8 cellular contexts compared by ENCODE assay signal in genomic region chr15:34584321-34584668, GRCh38. TPM values are rescaled to one million over a fixed set of nuclear protein-coding genes. Genes with fewer than 3 reads are reported as not detected.
DNase-seq lines count a peak whose midpoint lies in the region; ATAC-seq, FAIRE-seq and TF ChIP-seq lines count a peak whose summit lies in the region.

No MANE protein-coding gene starts in this region.

- H3K27ac ChIP-seq in A549 = peak overlapping the region; percentile 80 to 87
- no peak overlapping the region; the same call in 1 of the 2 replicates for H3K27ac ChIP-seq in HEK293 (ENCODE audit: extremely low read depth, low read depth, low read length)
- peak overlapping the region; percentile 79 for H3K27ac ChIP-seq in GM12878 (ENCODE audit: control insufficient read depth, insufficient read depth)
- H3K27ac ChIP-seq in mucosa of rectum (ENCODE audit: low read depth in 2 of 2, low read length in 2 of 2) = no peak overlapping the region

- CTCF ChIA-PET in A549 (lab: Yijun Ruan, JAX) = interaction anchor here (1.4 kb wide), 1 partner anchor 523 kb away, joined by 3 read pairs; no protein-coding TSS in a partner anchor
- CTCF ChIA-PET in HEK293 (lab: Yijun Ruan, JAX) = no interaction called here
- CTCF ChIA-PET in GM12878 (lab: Yijun Ruan, JAX) = interaction anchor here (0.6 to 1.3 kb wide), 3 partner anchors 218 to 483 kb away, joined by 3 to 5 read pairs (median 4); partner anchors contain the start of gene LPCAT4

- TF ChIP-seq RAD21 in A549 (conservative IDR thresholded peaks at IDR 0.05 in 1 of 2, IDR thresholded peaks at IDR 0.05 in 1 of 2) = no peak
- no peak for TF ChIP-seq RAD21 in GM12878 (IDR thresholded peaks at IDR 0.05; ENCODE audit: insufficient read depth, low read depth, low read length)

- RAD21 ChIA-PET in GM12878 (lab: Charles Lee; ENCODE audit: unreplicated experiment) = no interaction called here

- H3K79me2 ChIP-seq in GM12878 (ENCODE audit: control insufficient read depth, insufficient read depth, low read length) = peaks cover 37% of the 10 kb centered on the region

- peak overlapping the region; percentile 97 for H3K4me3 ChIP-seq in A549
- peak overlapping the region; percentile 66 for H3K4me3 ChIP-seq in HEK293 (ENCODE audit: low read depth, low read length)
- H3K4me3 ChIP-seq in GM12878 = peak overlapping the region; percentile 77
- peak overlapping the region; percentile 63 to 72 for H3K4me3 ChIP-seq in mucosa of rectum (ENCODE audit: low read length in 2 of 2)

- no TSS peak for BruUV-seq in GM12878 (replicated peaks; lab: Mats Ljungman, UMichigan)

- H4K20me1 ChIP-seq in GM12878 (ENCODE audit: control insufficient read depth, insufficient read depth) = no peaks in the 10 kb centered on the region

- intact Hi-C loops in GM12878 (cut with micrococcal nuclease; ENCODE audit: unreplicated experiment) = loop anchor here (10.0 kb wide), 3 partner anchors 59 to 519 kb away; partner anchors contain the start of genes EMC7 and PGBD4

- TF ChIP-seq CTCF in A549 (IDR thresholded peaks at IDR 0.05) (no peak), HEK293 (tag by site-specific recombination; IDR thresholded peaks at IDR 0.05) (no peak), GM12878 (IDR thresholded peaks at IDR 0.05 in 2 of 3, conservative IDR thresholded peaks at IDR 0.05 in 1 of 3; ENCODE audit: control insufficient read depth in 2 of 3, extremely low read depth in 1 of 3, insufficient read depth in 1 of 3, low read depth in 3 of 3, low read length in 3 of 3) (no peak)

- TF ChIP-seq EP300 in A549 (IDR thresholded peaks at IDR 0.05) = no peak
- no peak for TF ChIP-seq EP300 in GM12878 (IDR thresholded peaks at IDR 0.05; ENCODE audit: borderline replicate concordance in 1 of 2, control insufficient read depth in 1 of 2, low read depth in 2 of 2, low read length in 2 of 2)

- TF ChIP-seq POLR2A in A549 (IDR thresholded peaks at IDR 0.05; ENCODE audit: low read length) (0 out of 2 replicates have a peak, but pooled peaks have one; percentile 0), GM12878 (IDR thresholded peaks at IDR 0.05; ENCODE audit: low read depth, low read length) (no peak)

- DNase-seq in A549 (ENCODE audit: low read depth in 1 of 2, low spot score in 1 of 2) (no peak), GM12878 (ENCODE audit: low read depth, low spot score) (no peak), epidermal melanocyte (ENCODE audit: insufficient read length, low spot score) (no peak), amniotic stem cell (lab: John Stamatoyannopoulos, UW) (no peak), NCI-H82 treated with DMSO at 0.1 percent for 48 hours (lab: John Stamatoyannopoulos, UW; ENCODE audit: unreplicated experiment) (no peak)
- no peak for DNase-seq in stimulated activated CD4-positive, alpha-beta T cell treated with anti-CD3 and anti-CD28 coated beads, Interleukin-4, amount 100 ng/mL, for 4 hours

- POLR2A ChIA-PET in A549 (lab: Yijun Ruan, JAX) = interaction anchor here (1.6 kb wide), 1 partner anchor 147 kb away, joined by 7 read pairs; the partner anchor contains the start of gene GOLGA8A
- POLR2A ChIA-PET in HEK293 (lab: Yijun Ruan, JAX) = no interaction called here
- POLR2A ChIA-PET in GM12878 (lab: Charles Lee) = no interaction called here

- SMC1A ChIA-PET in GM12878 (lab: Charles Lee; ENCODE audit: uncharacterized antibody, unreplicated experiment) = interaction anchor here (1.5 kb wide), 1 partner anchor 216 kb away, joined by 3 read pairs; no protein-coding TSS in a partner anchor

- FAIRE-seq in A549 (lab: Jason Lieb, UNC) (no peak), GM12878 (lab: Jason Lieb, UNC) (no peak)

- H3K4me1 ChIP-seq in A549 (peaks cover 16% of the 10 kb centered on the region), HEK293 (ENCODE audit: control insufficient read depth, insufficient read depth, low read length) (no peaks in the 10 kb centered on the region), GM12878 (ENCODE audit: control insufficient read depth, insufficient read depth, low read length) (peaks cover 3% of the 10 kb centered on the region; the same call in 1 of the 2 replicates), mucosa of rectum (ENCODE audit: control insufficient read depth in 2 of 2, insufficient read depth in 2 of 2, low read length in 2 of 2) (peaks cover 3 to 5% of the 10 kb centered on the region in 2 donors)

- in situ Hi-C loops in GM12878 (cut with MboI) = loop anchor here (25.0 kb wide), 2 partner anchors 347 to 522 kb away; partner anchors contain the start of gene EMC4

- H3K9me3 ChIP-seq in A549 (0 out of 3 replicates have a peak, but pooled peaks cover 2% of the 10 kb centered on the region), HEK293 (ENCODE audit: control insufficient read depth, insufficient read depth, low read depth, low read length) (no peaks in the 10 kb centered on the region), GM12878 (replicated peaks; ENCODE audit: control insufficient read depth, insufficient read depth, low read length) (no peaks in the 10 kb centered on the region), mucosa of rectum (ENCODE audit: control insufficient read depth in 2 of 2, low read length in 2 of 2) (no peaks in the 10 kb centered on the region)

- peak overlapping the region; percentile 88 for H3K4me2 ChIP-seq in A549
- peak overlapping the region; percentile 85 for H3K4me2 ChIP-seq in GM12878 (ENCODE audit: control insufficient read depth, insufficient read depth)

- peak in 1 of 2 experiments; percentile 2; a peak in 1 of 6 replicates for ATAC-seq in A549
- ATAC-seq in GM12878 = peak; percentile 2; the same call in 2 of the 3 replicates

- H3K27me3 ChIP-seq in GM12878 (replicated peaks in 1 of 2; ENCODE audit: control insufficient read depth in 2 of 2, insufficient read depth in 2 of 2, low read length in 1 of 2) (no peaks in the 10 kb centered on the region), mucosa of rectum (ENCODE audit: control insufficient read depth in 2 of 2, insufficient read depth in 2 of 2, low read length in 2 of 2) (peaks cover 8 to 10% of the 10 kb centered on the region in 2 donors)

- H2AFZ ChIP-seq in GM12878 (ENCODE audit: control insufficient read depth, low read depth, low read length) = peak overlapping the region; percentile 95

- WGBS in A549 (ENCODE audit: missing lambda C conversion rate) = 82% methylated on average over 13 of the region's 13 CpGs
- WGBS in GM12878 (ENCODE audit: insufficient coverage, insufficient replicate concordance, low lambda C conversion rate, missing lambda C conversion rate) = 9% methylated on average over 12 of the region's 13 CpGs

- H3K9ac ChIP-seq in GM12878 (ENCODE audit: control insufficient read depth, insufficient read depth, low read length) (peak overlapping the region; percentile 88), mucosa of rectum (ENCODE audit: low read depth in 1 of 2, low read length in 2 of 2) (peak overlapping the region in 1 of 2 donors; percentile 56)

- no peaks in the 10 kb centered on the region for H3K36me3 ChIP-seq in HEK293 (ENCODE audit: control insufficient read depth in 2 of 2, insufficient read depth in 1 of 2, low read length in 2 of 2)
- no peaks in the 10 kb centered on the region for H3K36me3 ChIP-seq in GM12878 (ENCODE audit: control insufficient read depth in 2 of 2, insufficient read depth in 2 of 2, low read length in 1 of 2)
- no peaks in the 10 kb centered on the region for H3K36me3 ChIP-seq in mucosa of rectum (ENCODE audit: control insufficient read depth in 2 of 2, insufficient read depth in 2 of 2, low read length in 2 of 2)

TF ChIP-seq in A549, 52 proteins besides CTCF, POLR2A, EP300 and RAD21 (continues in another document):
- TF ChIP-seq SREBF2 (IDR thresholded peaks at IDR 0.05) = no peak
- TF ChIP-seq PHF8 (IDR thresholded peaks at IDR 0.05; ENCODE audit: borderline replicate concordance, low read depth) = no peak
- TF ChIP-seq HOXB13 (CRISPR knock-in tag; IDR thresholded peaks at IDR 0.05; ENCODE audit: low read depth) = no peak
- TF ChIP-seq NFE2L2 (conservative IDR thresholded peaks at IDR 0.05; ENCODE audit: low read length) = no peak
- no peak for TF ChIP-seq CBX2 (IDR thresholded peaks at IDR 0.05; ENCODE audit: borderline replicate concordance, low read depth)

TF ChIP-seq in HEK293, 187 proteins besides CTCF, POLR2A, EP300 and RAD21 (continues in another document):
- 0 out of 2 replicates have a peak, but pooled peaks have one; percentile 76 for TF ChIP-seq ZNF335 (tag by site-specific recombination; conservative IDR thresholded peaks at IDR 0.05)
- TF ChIP-seq SP3 (tag by site-specific recombination; IDR thresholded peaks at IDR 0.05) = no peak
- TF ChIP-seq ZNF239 (tag by site-specific recombination; IDR thresholded peaks at IDR 0.05) = no peak

TF ChIP-seq in GM12878, 131 proteins besides CTCF, POLR2A, EP300 and RAD21 (continues in another document):
- no peak for TF ChIP-seq DPF2 (IDR thresholded peaks at IDR 0.05)
- no peak for TF ChIP-seq TAF1 (IDR thresholded peaks at IDR 0.05; ENCODE audit: borderline replicate concordance, low read depth, low read length)
- 0 out of 3 replicates have a peak, but pooled peaks of 1 of the 2 experiments have one; percentile 19 for TF ChIP-seq EGR1 (IDR thresholded peaks at IDR 0.05; ENCODE audit: borderline replicate concordance in 1 of 2, low read depth in 2 of 2, low read length in 2 of 2)
- TF ChIP-seq MEF2B (IDR thresholded peaks at IDR 0.05; ENCODE audit: partially characterized antibody, poor library complexity, severe bottlenecking) = peak; percentile 47

RNA-seq across cellular contexts. Expression of gene GOLGA8B, which starts 0.8 kb away (rescaled TPM):
- polyA plus RNA-seq in A549 (2011; rRNA removed) (38.1 and 38.8 TPM in 2 replicates), A549 (2017; fragmentation: RNase III; extraction: RNeasy Plus Mini Kit Qiagen cat#74134 plus additional on column Dnase treatment) (49.0 to 50.9 TPM (median 50.2 TPM) in 3 replicates), GM12878 (2011; rRNA removed) (117 and 164 TPM in 2 replicates), GM12878 (2014; fragmentation: Illumina TruSeq; extraction: Trizol) (135 and 144 TPM in 2 replicates), GM12878 (2014; fragmentation: Nextera tagmentation; extraction: Ambion mirVana) (10 to 100 TPM; 18.5 to 27.3 TPM), GM12878 (2014; rRNA removed) (258 and 302 TPM in 2 replicates), GM12878 (2016; fragmentation: Nextera tagmentation; extraction: Ambion mirVana) (10 to 100 TPM; 72.5 to 77.3 TPM)
- polyA plus RNA-seq in A549 (2012; cell fraction: cytosol; rRNA removed) = 12.8 and 15.9 TPM in 2 replicates
- polyA plus RNA-seq in A549 (2012; cell fraction: nucleus; rRNA removed) = 77.0 and 116 TPM in 2 replicates
- polyA minus RNA-seq in A549 (2011; rRNA and poly(A)+ RNA removed) = 12.6 and 14.0 TPM in 2 replicates
- 702 and 722 TPM in 2 replicates for total RNA-seq in GM12878 (2013; cell fraction: nucleolus; rRNA removed)
- total RNA-seq in GM12878 (2014; rRNA removed) (80.1 and 85.8 TPM in 2 replicates), GM12878 (2014; rRNA removed; fragmentation: Illumina TruSeq; extraction: Trizol) (57.1 and 59.6 TPM in 2 replicates), GM12878 (2021) (118 and 147 TPM in 2 replicates)
- 160 TPM for polyA plus RNA-seq in GM12878 (2011; ENCODE audit: low read depth)
- 74.4 and 97.8 TPM in 2 replicates for polyA plus RNA-seq in GM12878 (2011; cell fraction: cytosol; rRNA removed)
- polyA plus RNA-seq in GM12878 (2011; cell fraction: nucleus; rRNA removed) = 475 and 523 TPM in 2 replicates
- 153 and 205 TPM in 2 replicates for polyA plus RNA-seq in GM12878 (2012)
- 20.3 and 22.9 TPM in 2 replicates for polyA minus RNA-seq in GM12878 (2011; rRNA and poly(A)+ RNA removed)
- polyA minus RNA-seq in GM12878 (2011; cell fraction: cytosol; rRNA and poly(A)+ RNA removed) = 10.8 and 12.8 TPM in 2 replicates
- polyA minus RNA-seq in GM12878 (2011; cell fraction: nucleus; rRNA and poly(A)+ RNA removed) = 37.6 and 50.8 TPM in 2 replicates

Comparison
In these comparisons a context has a peak if more than half of its experiments do, and no peak if none do; other contexts are left out.
1. H3K27ac ChIP-seq: peak in A549 (2 of 2) and GM12878 (single experiment); none in HEK293 (single experiment) and mucosa of rectum (0 of 2).
2. Peak in every context shown above with its lines, with median percentiles within 50 percentile points of each other: H3K4me3 ChIP-seq.